ENCODE assay signal across 16 cellular contexts in genomic region chr15:66834863-66835557, GRCh38.
DNase-seq lines count a peak whose midpoint lies in the region; ATAC-seq, FAIRE-seq and TF ChIP-seq lines count a peak whose summit lies in the region.
"Had no signal": no experiment of that assay in that cellular context is flagged by ENCODE, and none has a peak within 500 bp of the region (broad histone marks: within the 10 kb centered on the region; RNA-seq: fewer than 3 reads in every experiment).

No MANE protein-coding gene starts in this region.

- no peaks in the 10 kb centered on the region; the same call in 2 of the 3 replicates for H3K9me3 Mint-ChIP-seq in GM23338
- H3K9me3 Mint-ChIP-seq in CD8-positive, alpha-beta memory T cell: no peaks in the 10 kb centered on the region
- H3K9me3 Mint-ChIP-seq: effector memory CD8-positive, alpha-beta T cell; stimulated activated naive CD8-positive, alpha-beta T cell treated with anti-CD3 and anti-CD28 coated beads, Interleukin-15, Interleukin-2, amounts not matched to agents 100 ng/mL and 50 ng/mL, for 24 hours had no signal

- H3K4me1 ChIP-seq in GM23338 (ENCODE audit: insufficient read depth) (peaks cover 16% of the 10 kb centered on the region), K562 (replicated peaks in 1 of 2; ENCODE audit: control insufficient read depth in 2 of 2, insufficient read depth in 2 of 2, low read length in 2 of 2) (peaks cover 0 to 6% of the 10 kb centered on the region in 2 experiments; a peak in 2 of 5 replicates), stomach (no peaks in the 10 kb centered on the region)
- no peaks in the 10 kb centered on the region for H3K4me1 ChIP-seq in CD8-positive, alpha-beta memory T cell (ENCODE audit: insufficient read depth, low read length)
- H3K4me1 ChIP-seq: BE2C, gastrocnemius medialis, psoas muscle had no signal

- H3K36me3 ChIP-seq in GM23338 (ENCODE audit: insufficient read depth) (no peaks in the 10 kb centered on the region), K562 (ENCODE audit: control insufficient read depth, insufficient read depth, low read length) (no peaks in the 10 kb centered on the region), stomach (no peaks in the 10 kb centered on the region)
- no peaks in the 10 kb centered on the region for H3K36me3 ChIP-seq in CD8-positive, alpha-beta memory T cell (ENCODE audit: insufficient read depth, low read length)
- H3K36me3 ChIP-seq: BE2C, gastrocnemius medialis had no signal

- peaks cover 20% of the 10 kb centered on the region for H3K4me1 Mint-ChIP-seq in GM23338
- no peaks in the 10 kb centered on the region for H3K4me1 Mint-ChIP-seq in CD8-positive, alpha-beta memory T cell

- WGBS in K562 (ENCODE audit: insufficient coverage, low coverage, missing lambda C conversion rate): 44% methylated on average over 9 of the region's 10 CpGs
- WGBS in stomach, 5 donors: 77 to 83% (median 79%) methylated on average over 9 to 10 of the region's 10 CpGs

- no peaks in the 10 kb centered on the region for H3K9me1 ChIP-seq in K562 (ENCODE audit: control insufficient read depth, insufficient read depth, low read length)

- peak; percentile 92 for ATAC-seq in GM23338
- no peak for ATAC-seq in K562
- ATAC-seq: effector memory CD8-positive, alpha-beta T cell; gastrocnemius medialis had no signal

- no peaks in the 10 kb centered on the region for H3K79me2 ChIP-seq in GM23338 (replicated peaks; ENCODE audit: insufficient read depth)
- no peaks in the 10 kb centered on the region for H3K79me2 ChIP-seq in K562 (ENCODE audit: control insufficient read depth, insufficient read depth, low read length)

- H3K9ac ChIP-seq in K562 (ENCODE audit: insufficient read depth in 1 of 2, low read depth in 2 of 2, low read length in 2 of 2): 0 out of 4 replicates have a peak overlapping the region, but pooled peaks of 1 of the 2 experiments have one; percentile 18

- H3K4me3 ChIP-seq in GM23338: no peak overlapping the region
- H3K4me3 ChIP-seq in K562: no peak overlapping the region
- H3K4me3 ChIP-seq in CD8-positive, alpha-beta memory T cell (ENCODE audit: low read length): no peak overlapping the region
- no peak overlapping the region for H3K4me3 ChIP-seq in stomach
- H3K4me3 ChIP-seq: gastrocnemius medialis, psoas muscle had no signal

- H3K4me2 ChIP-seq in GM23338 (peak overlapping the region; percentile 58), K562 (ENCODE audit: insufficient read depth, low read length) (no peak overlapping the region)

- H3K4me3 Mint-ChIP-seq in GM23338: no peak overlapping the region
- H3K4me3 Mint-ChIP-seq in CD8-positive, alpha-beta memory T cell: no peak overlapping the region
- H3K4me3 Mint-ChIP-seq: effector memory CD8-positive, alpha-beta T cell; stimulated activated naive CD8-positive, alpha-beta T cell treated with anti-CD3 and anti-CD28 coated beads, Interleukin-15, Interleukin-2, amounts not matched to agents 100 ng/mL and 50 ng/mL, for 24 hours had no signal

- TF ChIP-seq EP300 in K562 (IDR thresholded peaks at IDR 0.05; ENCODE audit: low read length) (no peak), stomach (IDR thresholded peaks at IDR 0.05) (no peak)

- intact Hi-C loops in K562 (cut with micrococcal nuclease): no loop called here
- intact Hi-C loops in stomach (cut with DNase I; ENCODE audit: low total_unique reads): no loop called here

- no peak for TF ChIP-seq POLR2A in K562 (conservative IDR thresholded peaks at IDR 0.05)
- TF ChIP-seq POLR2A in stomach (IDR thresholded peaks at IDR 0.05): no peak

- DNase-seq in GM23338 (ENCODE audit: low spot score) (peak; percentile 82), K562 (ENCODE audit: extremely low read depth in 1 of 4, low spot score in 3 of 4) (no peak), iPS-NIHi11 (ENCODE audit: low spot score) (peak; percentile 74), renal cortical epithelial cell (ENCODE audit: low read depth) (peak; percentile 63), stomach (no peak), D341Med (ENCODE audit: low spot score) (no peak), KBM-7 (no peak)
- no peak for DNase-seq in CD8-positive, alpha-beta memory T cell
- DNase-seq: activated CD4-positive, CD25-positive, alpha-beta regulatory T cell; activated T-cell treated with anti-CD3 and anti-CD28 coated beads, Interleukin-2, amount 50 U/mL, for 1 hour; BE2C; effector memory CD8-positive, alpha-beta T cell; gastrocnemius medialis; NCI-H1694; psoas muscle had no signal

- no peak for TF ChIP-seq RAD21 in K562 (CRISPR knock-in tag; conservative IDR thresholded peaks at IDR 0.05 in 1 of 2, IDR thresholded peaks at IDR 0.05 in 1 of 2)

- no peaks in the 10 kb centered on the region for H3K36me3 Mint-ChIP-seq in GM23338 (ENCODE audit: low read depth)
- H3K36me3 Mint-ChIP-seq in CD8-positive, alpha-beta memory T cell: no peaks in the 10 kb centered on the region

- H3K27ac Mint-ChIP-seq in GM23338: no peak overlapping the region
- H3K27ac Mint-ChIP-seq in CD8-positive, alpha-beta memory T cell: no peak overlapping the region
- H3K27ac Mint-ChIP-seq: effector memory CD8-positive, alpha-beta T cell; stimulated activated naive CD8-positive, alpha-beta T cell treated with anti-CD3 and anti-CD28 coated beads, Interleukin-15, Interleukin-2, amounts not matched to agents 100 ng/mL and 50 ng/mL, for 24 hours had no signal

- no peaks in the 10 kb centered on the region for H3K9me3 ChIP-seq in K562 (replicated peaks; ENCODE audit: control insufficient read depth, insufficient read depth, low read depth, low read length)
- H3K9me3 ChIP-seq in CD8-positive, alpha-beta memory T cell (ENCODE audit: low read length): no peaks in the 10 kb centered on the region
- H3K9me3 ChIP-seq in stomach: no peaks in the 10 kb centered on the region
- H3K9me3 ChIP-seq: BE2C, gastrocnemius medialis had no signal

- in situ Hi-C loops in K562 (cut with MboI): no loop called here
- in situ Hi-C loops in KBM-7 (cut with MboI; ENCODE audit: low pct_unique_long_range_greater_than_20kb, low sequenced_read_pairs): no loop called here

- H3K27me3 Mint-ChIP-seq in GM23338 (ENCODE audit: insufficient read depth, low read depth, poor library complexity): peaks cover 6% of the 10 kb centered on the region
- peaks cover 2 to 12% of the 10 kb centered on the region in 2 donors for H3K27me3 Mint-ChIP-seq in CD8-positive, alpha-beta memory T cell
- H3K27me3 Mint-ChIP-seq: stimulated activated naive CD8-positive, alpha-beta T cell treated with anti-CD3 and anti-CD28 coated beads, Interleukin-15, Interleukin-2, amounts not matched to agents 100 ng/mL and 50 ng/mL, for 24 hours had no signal

- POLR2A ChIA-PET in K562 (lab: Yijun Ruan, JAX): interaction anchor here (0.5 to 1.4 kb wide), 4 partner anchors 11 to 637 kb away, joined by 3 to 6 read pairs (median 4); no protein-coding TSS in a partner anchor
- POLR2A ChIA-PET in CD8-positive, alpha-beta memory T cell (lab: Charles Lee): no interaction called here

- peak overlapping the region; percentile 41; the same call in 1 of the 2 replicates for H3K27ac ChIP-seq in GM23338 (ENCODE audit: low read depth)
- H3K27ac ChIP-seq in K562 (ENCODE audit: extremely low read depth, low read depth, low read length): no peak overlapping the region
- no peak overlapping the region for H3K27ac ChIP-seq in CD8-positive, alpha-beta memory T cell (ENCODE audit: low read depth, low read length)
- no peak overlapping the region for H3K27ac ChIP-seq in stomach
- H3K27ac ChIP-seq: gastrocnemius medialis, psoas muscle had no signal

- H4K20me1 ChIP-seq in GM23338 (replicated peaks; ENCODE audit: insufficient read depth) (no peaks in the 10 kb centered on the region), K562 (replicated peaks; ENCODE audit: control insufficient read depth, insufficient read depth, low read length) (no peaks in the 10 kb centered on the region)

- H3K9me2 ChIP-seq in GM23338 (ENCODE audit: insufficient read depth): no peaks in the 10 kb centered on the region

- BruUV-seq in K562 (replicated peaks; lab: Mats Ljungman, UMichigan): no TSS peak

- H2AFZ ChIP-seq in GM23338 (peak overlapping the region; percentile 92), K562 (ENCODE audit: low read depth, low read length) (no peak overlapping the region)

- CTCF ChIA-PET in K562 (lab: Yijun Ruan, JAX; ENCODE audit: low intra/inter-chr PET ratio): no interaction called here
- CTCF ChIA-PET in CD8-positive, alpha-beta memory T cell (lab: Charles Lee): interaction anchor here (1.2 to 1.6 kb wide), 2 partner anchors 12 to 16 kb away, joined by 5 read pairs; no protein-coding TSS in a partner anchor

- H3K27me3 ChIP-seq in GM23338 (ENCODE audit: insufficient read depth) (no peaks in the 10 kb centered on the region), K562 (ENCODE audit: control insufficient read depth in 2 of 2, insufficient read depth in 2 of 2, low read length in 2 of 2) (no peaks in the 10 kb centered on the region), stomach (no peaks in the 10 kb centered on the region)
- H3K27me3 ChIP-seq in CD8-positive, alpha-beta memory T cell (ENCODE audit: insufficient read depth, low read length, poor library complexity, severe bottlenecking): no peaks in the 10 kb centered on the region
- H3K27me3 ChIP-seq: BE2C, gastrocnemius medialis had no signal

- H3F3A ChIP-seq in GM23338 (replicated peaks; ENCODE audit: low read depth): no peaks in the 10 kb centered on the region

- FAIRE-seq in K562 (lab: Jason Lieb, UNC): no peak

- TF ChIP-seq CTCF in GM23338 (conservative IDR thresholded peaks at IDR 0.05; ENCODE audit: low read depth in 2 of 2) (no peak), K562 (IDR thresholded peaks at IDR 0.05 in 2 of 3, conservative IDR thresholded peaks at IDR 0.05 in 1 of 3; ENCODE audit: insufficient read depth in 2 of 3, low read depth in 1 of 3, low read length in 3 of 3) (no peak), stomach (IDR thresholded peaks at IDR 0.05) (no peak)

TF ChIP-seq in K562, 482 proteins besides CTCF, POLR2A, EP300 and RAD21:
- TF ChIP-seq POLR3G (IDR thresholded peaks at IDR 0.05; ENCODE audit: extremely low read depth, insufficient read length, insufficient replicate concordance) (no peak), ZNF217 (CRISPR knock-in tag; IDR thresholded peaks at IDR 0.05) (no peak), ZFP36 (IDR thresholded peaks at IDR 0.05; ENCODE audit: low read depth, low read length, partially characterized antibody) (peak; percentile 36), POLR2H (tag; IDR thresholded peaks at IDR 0.05; ENCODE audit: low read depth) (no peak)

Comparison
In these comparisons a context has a peak if more than half of its experiments do, and no peak if none do; other contexts are left out.
1. DNase-seq: peak in GM23338 (single experiment), iPS-NIHi11 (single experiment) and renal cortical epithelial cell (single experiment); none in K562 (0 of 4), CD8-positive, alpha-beta memory T cell (0 of 5), stomach (single experiment), D341Med (single experiment) and KBM-7 (single experiment).